21 cellular contexts compared by ENCODE assay signal in the genomic region with DNA sequence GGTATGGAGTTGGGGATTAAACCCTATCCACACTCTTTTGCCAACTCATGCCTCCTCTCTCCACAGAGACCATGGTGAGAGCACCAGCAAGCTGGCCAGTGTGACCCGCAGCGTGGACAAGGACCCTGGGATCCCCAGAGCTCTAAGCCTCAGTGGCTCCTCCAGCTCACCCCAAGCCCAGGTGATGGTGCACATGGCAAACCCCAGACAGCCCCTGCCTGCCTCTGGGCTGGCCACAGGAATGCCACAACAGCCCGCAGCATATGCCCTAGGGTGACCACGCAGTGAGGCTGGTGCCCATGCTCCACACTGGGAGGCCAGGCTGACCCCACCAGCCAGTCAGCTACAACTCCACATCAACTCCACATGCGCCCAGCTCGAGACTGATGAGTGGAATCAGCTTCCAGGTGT. TPM values are rescaled to one million over a fixed set of nuclear protein-coding genes. Genes with fewer than 3 reads are reported as not detected.
DNase-seq lines count a peak whose midpoint lies in the region; ATAC-seq and TF ChIP-seq lines count a peak whose summit lies in the region.
"Had no signal": no experiment of that assay in that cellular context is flagged by ENCODE, and none has a peak within 500 bp of the region (broad histone marks: within the 10 kb centered on the region; RNA-seq: fewer than 3 reads in every experiment).

No MANE protein-coding gene starts in this region.

- H3K9me3 Mint-ChIP-seq in activated CD8-positive, alpha-beta T cell treated with anti-CD3 and anti-CD28 coated beads, Interleukin-2, amount 10 ng/mL, durations not matched to agents 7 days and 5 days (ENCODE audit: insufficient read depth): no peaks in the 10 kb centered on the region
- H3K9me3 Mint-ChIP-seq in activated CD8-positive, alpha-beta T cell treated with anti-CD3 and anti-CD28 coated beads for 36 hours: peaks cover 6% of the 10 kb centered on the region
- H3K9me3 Mint-ChIP-seq in CD8-positive, alpha-beta T cell: no peaks in the 10 kb centered on the region
- H3K9me3 Mint-ChIP-seq: activated CD4-positive, alpha-beta T cell treated with anti-CD3 and anti-CD28 coated beads, Interleukin-2, amount 10 ng/mL, durations not matched to agents 24 days and 14 days had no signal

- POLR2A ChIA-PET in activated CD8-positive, alpha-beta T cell treated with anti-CD3 and anti-CD28 coated beads, Interleukin-2, amount 10 ng/mL, durations not matched to agents 7 days and 5 days (lab: Charles Lee): interaction anchor here (0.6 to 4.5 kb wide), 3 partner anchors 11 to 20 kb away, joined by 3 to 22 read pairs (median 13); partner anchors contain the start of gene CARD19
- POLR2A ChIA-PET in activated CD8-positive, alpha-beta T cell treated with anti-CD3 and anti-CD28 coated beads for 36 hours (lab: Charles Lee): interaction anchor here (1.4 to 3.2 kb wide), 6 partner anchors 11 to 119 kb away, joined by 3 to 18 read pairs (median 8); no protein-coding TSS in a partner anchor
- POLR2A ChIA-PET in CD8-positive, alpha-beta T cell (lab: Charles Lee): interaction anchor here (0.8 kb wide), 1 partner anchor 20 kb away, joined by 4 read pairs; no protein-coding TSS in a partner anchor

- CTCF ChIA-PET in activated CD8-positive, alpha-beta T cell treated with anti-CD3 and anti-CD28 coated beads, Interleukin-2, amount 10 ng/mL, durations not matched to agents 7 days and 5 days (lab: Charles Lee): interaction anchor here (1.0 to 2.1 kb wide), 3 partner anchors 20 to 25 kb away, joined by 4 to 11 read pairs (median 4); no protein-coding TSS in a partner anchor
- CTCF ChIA-PET in activated CD8-positive, alpha-beta T cell treated with anti-CD3 and anti-CD28 coated beads for 36 hours (lab: Charles Lee): interaction anchor here (1.0 to 1.6 kb wide), 3 partner anchors 25 to 83 kb away, joined by 3 to 6 read pairs (median 4); no protein-coding TSS in a partner anchor
- CTCF ChIA-PET in CD8-positive, alpha-beta T cell (lab: Charles Lee): interaction anchor here (0.9 kb wide), 1 partner anchor 80 kb away, joined by 3 read pairs; no protein-coding TSS in a partner anchor

- ATAC-seq in activated CD8-positive, alpha-beta T cell treated with anti-CD3 and anti-CD28 coated beads, Interleukin-2, amount 10 ng/mL, durations not matched to agents 7 days and 5 days: no peak
- no peak for ATAC-seq in activated CD8-positive, alpha-beta T cell treated with anti-CD3 and anti-CD28 coated beads for 36 hours
- no peak for ATAC-seq in CD8-positive, alpha-beta T cell
- ATAC-seq in sciatic nerve (no peak), HG03460 (IDR thresholded peaks at IDR 0.05; ENCODE audit: unreplicated experiment) (no peak), GM21390 (IDR thresholded peaks at IDR 0.05; ENCODE audit: unreplicated experiment) (no peak)
- ATAC-seq: right cardiac atrium had no signal

- peak overlapping the region; percentile 83 for H3K27ac Mint-ChIP-seq in activated CD8-positive, alpha-beta T cell treated with anti-CD3 and anti-CD28 coated beads, Interleukin-2, amount 10 ng/mL, durations not matched to agents 7 days and 5 days
- H3K27ac Mint-ChIP-seq in activated CD8-positive, alpha-beta T cell treated with anti-CD3 and anti-CD28 coated beads for 36 hours: no peak overlapping the region
- peak overlapping the region; percentile 41 for H3K27ac Mint-ChIP-seq in CD8-positive, alpha-beta T cell

- TF ChIP-seq CTCF in activated CD8-positive, alpha-beta T cell treated with anti-CD3 and anti-CD28 coated beads for 36 hours (IDR thresholded peaks at IDR 0.05): no peak
- no peak for TF ChIP-seq CTCF in CD8-positive, alpha-beta T cell (IDR thresholded peaks at IDR 0.05)
- no peak for TF ChIP-seq CTCF in coronary artery (IDR thresholded peaks at IDR 0.05)
- TF ChIP-seq CTCF in prostate gland (IDR thresholded peaks at IDR 0.05): no peak

- peaks cover 33% of the 10 kb centered on the region for H3K4me1 ChIP-seq in CD8-positive, alpha-beta T cell (ENCODE audit: insufficient read depth, low read length)
- H3K4me1 ChIP-seq in prostate gland (replicated peaks): no peaks in the 10 kb centered on the region
- H3K4me1 ChIP-seq: BE2C, esophagus squamous epithelium had no signal

- DNase-seq in activated CD8-positive, alpha-beta T cell treated with anti-CD3 and anti-CD28 coated beads, Interleukin-2, amount 10 ng/mL, durations not matched to agents 7 days and 5 days: no peak
- no peak for DNase-seq in activated CD8-positive, alpha-beta T cell treated with anti-CD3 and anti-CD28 coated beads for 36 hours
- peak in 1 of 7 experiments; percentile 41 for DNase-seq in CD8-positive, alpha-beta T cell
- DNase-seq in coronary artery (ENCODE audit: low spot score) (peak; percentile 53), sciatic nerve (ENCODE audit: low spot score) (peak; percentile 33), prostate gland (ENCODE audit: low spot score) (no peak)
- DNase-seq: activated CD4-positive, alpha-beta T cell treated with anti-CD3 and anti-CD28 coated beads, Interleukin-2, amount 10 ng/mL, durations not matched to agents 24 days and 14 days; BE2C; esophagus squamous epithelium; midbrain; NCI-H1105 treated with DMSO at 0.1 percent for 48 hours; NCI-H2081 treated with DMSO at 0.1 percent for 48 hours; NCI-H510A treated with DMSO at 0.1 percent for 48 hours; right cardiac atrium; stimulated activated naive CD4-positive, alpha-beta T cell; SW 1271; trophoblast cell had no signal

- H3K27ac ChIP-seq in CD8-positive, alpha-beta T cell (ENCODE audit: low read depth, low read length): no peak overlapping the region
- H3K27ac ChIP-seq in coronary artery (no peak overlapping the region), prostate gland (no peak overlapping the region)
- H3K27ac ChIP-seq: esophagus squamous epithelium, RWPE1 had no signal

- no peak overlapping the region for H3K4me3 Mint-ChIP-seq in activated CD8-positive, alpha-beta T cell treated with anti-CD3 and anti-CD28 coated beads, Interleukin-2, amount 10 ng/mL, durations not matched to agents 7 days and 5 days
- H3K4me3 Mint-ChIP-seq in activated CD8-positive, alpha-beta T cell treated with anti-CD3 and anti-CD28 coated beads for 36 hours: no peak overlapping the region
- no peak overlapping the region for H3K4me3 Mint-ChIP-seq in CD8-positive, alpha-beta T cell

- H3K4me3 ChIP-seq in CD8-positive, alpha-beta T cell (ENCODE audit: low read depth, low read length): no peak overlapping the region
- H3K4me3 ChIP-seq in coronary artery: no peak overlapping the region
- no peak overlapping the region for H3K4me3 ChIP-seq in prostate gland
- H3K4me3 ChIP-seq: esophagus squamous epithelium had no signal

- H3K36me3 ChIP-seq in CD8-positive, alpha-beta T cell (ENCODE audit: insufficient read depth, low read length): peaks cover 36% of the 10 kb centered on the region
- H3K36me3 ChIP-seq in prostate gland: no peaks in the 10 kb centered on the region
- H3K36me3 ChIP-seq: BE2C, esophagus squamous epithelium had no signal

- peaks cover 73% of the 10 kb centered on the region for H3K36me3 Mint-ChIP-seq in activated CD8-positive, alpha-beta T cell treated with anti-CD3 and anti-CD28 coated beads, Interleukin-2, amount 10 ng/mL, durations not matched to agents 7 days and 5 days (ENCODE audit: low read depth)
- H3K36me3 Mint-ChIP-seq in activated CD8-positive, alpha-beta T cell treated with anti-CD3 and anti-CD28 coated beads for 36 hours (ENCODE audit: low read depth): peaks cover 66% of the 10 kb centered on the region
- H3K36me3 Mint-ChIP-seq in CD8-positive, alpha-beta T cell: peaks cover 74% of the 10 kb centered on the region

- H3K9me3 ChIP-seq in CD8-positive, alpha-beta T cell (ENCODE audit: low read length): no peaks in the 10 kb centered on the region
- H3K9me3 ChIP-seq in prostate gland: no peaks in the 10 kb centered on the region
- H3K9me3 ChIP-seq: BE2C had no signal

- peaks cover 38% of the 10 kb centered on the region for H3K4me1 Mint-ChIP-seq in activated CD8-positive, alpha-beta T cell treated with anti-CD3 and anti-CD28 coated beads, Interleukin-2, amount 10 ng/mL, durations not matched to agents 7 days and 5 days (ENCODE audit: low read depth)
- H3K4me1 Mint-ChIP-seq in activated CD8-positive, alpha-beta T cell treated with anti-CD3 and anti-CD28 coated beads for 36 hours (ENCODE audit: low read depth): peaks cover 38% of the 10 kb centered on the region
- peaks cover 27% of the 10 kb centered on the region for H3K4me1 Mint-ChIP-seq in CD8-positive, alpha-beta T cell (ENCODE audit: low read depth)

- intact Hi-C loops in activated CD8-positive, alpha-beta T cell treated with anti-CD3 and anti-CD28 coated beads for 36 hours (cut with micrococcal nuclease): no loop called here
- intact Hi-C loops in CD8-positive, alpha-beta T cell (cut with DNase I, micrococcal nuclease): no loop called here
- intact Hi-C loops in sciatic nerve (cut with DNase I) (no loop called here), prostate gland (cut with DNase I) (no loop called here)

- no peak for TF ChIP-seq POLR2A in prostate gland (IDR thresholded peaks at IDR 0.05)

- WGBS in prostate gland: 95% methylated on average over 6 of the region's 6 CpGs

- H3K27me3 Mint-ChIP-seq in activated CD8-positive, alpha-beta T cell treated with anti-CD3 and anti-CD28 coated beads, Interleukin-2, amount 10 ng/mL, durations not matched to agents 7 days and 5 days (ENCODE audit: low read depth): no peaks in the 10 kb centered on the region
- H3K27me3 Mint-ChIP-seq in activated CD8-positive, alpha-beta T cell treated with anti-CD3 and anti-CD28 coated beads for 36 hours: no peaks in the 10 kb centered on the region
- no peaks in the 10 kb centered on the region for H3K27me3 Mint-ChIP-seq in CD8-positive, alpha-beta T cell (ENCODE audit: low read depth)
- H3K27me3 Mint-ChIP-seq: activated CD4-positive, alpha-beta T cell treated with anti-CD3 and anti-CD28 coated beads, Interleukin-2, amount 10 ng/mL, durations not matched to agents 24 days and 14 days had no signal

- no peaks in the 10 kb centered on the region for H3K27me3 ChIP-seq in CD8-positive, alpha-beta T cell (ENCODE audit: insufficient read depth, low read length)
- H3K27me3 ChIP-seq in prostate gland (replicated peaks; ENCODE audit: insufficient read depth): no peaks in the 10 kb centered on the region
- H3K27me3 ChIP-seq: BE2C, esophagus squamous epithelium had no signal

RNA-seq across cellular contexts. Expression of gene CARD19, which starts 11.5 kb away (rescaled TPM):
- total RNA-seq in activated CD8-positive, alpha-beta T cell treated with anti-CD3 and anti-CD28 coated beads, Interleukin-2, amount 10 ng/mL, durations not matched to agents 7 days and 5 days: 10 to 100 TPM; 51.7 to 55.4 TPM
- 10 to 100 TPM; 42.9 to 43.4 TPM for total RNA-seq in activated CD8-positive, alpha-beta T cell treated with anti-CD3 and anti-CD28 coated beads for 36 hours
- total RNA-seq in CD8-positive, alpha-beta T cell: 10 to 100 TPM; 72.1 to 78.0 TPM
- total RNA-seq in sciatic nerve: 36.6 TPM
- total RNA-seq in prostate gland: 100 to 1,000 TPM in 1 of 2 donors, 10 to 100 TPM in 1; 41.9 to 111 TPM

RNA-seq across cellular contexts. Expression of gene SUSD3, which starts 26.0 kb away (rescaled TPM):
- total RNA-seq in activated CD8-positive, alpha-beta T cell treated with anti-CD3 and anti-CD28 coated beads, Interleukin-2, amount 10 ng/mL, durations not matched to agents 7 days and 5 days: 10 to 100 TPM; 57.9 to 59.6 TPM
- total RNA-seq in activated CD8-positive, alpha-beta T cell treated with anti-CD3 and anti-CD28 coated beads for 36 hours: 10 to 100 TPM; 34.6 to 36.7 TPM
- total RNA-seq in CD8-positive, alpha-beta T cell: 10 to 100 TPM; 20.6 to 22.7 TPM
- total RNA-seq in sciatic nerve: 6.6 TPM
- total RNA-seq in prostate gland: 100 to 1,000 TPM in 1 of 2 donors, 1 to 10 TPM in 1; 2.2 to 471 TPM
- total RNA-seq: LHCN-M2 had no signal

RNA-seq across cellular contexts. Expression of gene NINJ1, which starts 49.6 kb away (rescaled TPM):
- 10 to 100 TPM; 20.8 to 21.1 TPM for total RNA-seq in activated CD8-positive, alpha-beta T cell treated with anti-CD3 and anti-CD28 coated beads, Interleukin-2, amount 10 ng/mL, durations not matched to agents 7 days and 5 days
- 100 to 1,000 TPM; 118 to 120 TPM for total RNA-seq in activated CD8-positive, alpha-beta T cell treated with anti-CD3 and anti-CD28 coated beads for 36 hours
- total RNA-seq in CD8-positive, alpha-beta T cell: 100 to 1,000 TPM; 214 to 229 TPM
- total RNA-seq in sciatic nerve (53.5 TPM), prostate gland (100 to 1,000 TPM; 139 to 183 TPM)

Comparison
In these comparisons a context has a peak if more than half of its experiments do, and no peak if none do; other contexts are left out.
1. DNase-seq: peak in coronary artery (single experiment) and sciatic nerve (single experiment); none in activated CD8-positive, alpha-beta T cell treated with anti-CD3 and anti-CD28 coated beads, Interleukin-2, amount 10 ng/mL, durations not matched to agents 7 days and 5 days (single experiment), activated CD8-positive, alpha-beta T cell treated with anti-CD3 and anti-CD28 coated beads for 36 hours (single experiment) and prostate gland (single experiment).